In the genomic region with DNA sequence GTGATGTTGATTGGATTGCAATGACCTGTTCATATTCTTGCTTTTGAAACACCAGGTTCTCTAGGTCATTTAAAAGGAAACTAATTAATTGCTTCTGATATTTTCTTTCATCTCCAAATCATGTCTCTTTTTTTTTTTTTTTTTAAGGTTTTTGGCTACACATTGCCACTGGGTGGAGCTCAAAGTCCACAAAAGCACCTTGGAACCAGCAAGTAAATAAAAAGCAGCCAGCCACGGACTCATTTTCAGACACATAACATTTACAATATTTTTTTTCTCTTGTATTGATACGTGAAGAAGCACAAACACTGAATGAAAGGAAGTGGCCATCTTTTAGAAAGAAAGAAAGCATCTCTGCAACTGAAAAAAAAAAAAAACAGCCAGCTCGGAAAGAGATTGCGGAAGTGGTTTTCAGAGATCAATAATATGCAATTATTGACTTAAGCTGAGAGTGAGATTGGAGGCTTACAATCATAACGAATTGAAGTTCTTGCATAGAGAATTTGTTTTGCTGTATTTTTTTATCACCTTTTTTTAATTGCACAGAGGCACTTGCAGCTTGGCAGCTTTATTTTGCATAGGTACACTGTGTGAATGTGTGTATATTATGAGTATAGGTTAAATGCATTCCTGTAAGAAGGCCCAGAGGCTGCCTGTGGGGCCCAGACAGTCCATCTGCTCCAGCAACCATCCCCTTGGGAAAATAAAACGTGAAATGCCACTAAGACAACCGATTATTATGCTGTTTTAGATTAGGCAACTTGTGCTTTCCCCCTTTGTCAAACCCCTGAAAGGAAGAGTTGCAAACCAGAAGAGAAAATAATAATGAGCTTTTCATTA, we compare ENCODE assay signal across 8 cellular contexts. TPM values are rescaled to one million over a fixed set of nuclear protein-coding genes. Genes with fewer than 3 reads are reported as not detected.
DNase-seq lines count a peak whose midpoint lies in the region; ATAC-seq and TF ChIP-seq lines count a peak whose summit lies in the region.

No MANE protein-coding gene starts in this region.

- H3K4me3 ChIP-seq in heart right ventricle, result no peak overlapping the region
- H3K4me3 ChIP-seq in Loucy (ENCODE audit: low read length, poor library complexity, severe bottlenecking), result peak overlapping the region; percentile 49
- H3K4me3 ChIP-seq in breast epithelium, result peak overlapping the region in 1 of 3 donors; percentile 24
- H3K4me3 ChIP-seq in liver (ENCODE audit: low read depth in 1 of 3, low read length in 3 of 3), result peak overlapping the region; percentile 29 to 76 (median 62)
- H3K4me3 ChIP-seq in stomach, result peak overlapping the region in 2 of 4 donors; percentile 22 to 27

- intact Hi-C loops in heart right ventricle (cut with DNase I) (loop anchor here in 3 of 10 donors (5.0 to 10.0 kb wide), 2 partner anchors 171 to 1798 kb away; no protein-coding TSS in a partner anchor), left ventricle myocardium superior (cut with micrococcal nuclease) (no loop called here), breast epithelium (cut with DNase I; ENCODE audit: low total_unique reads) (no loop called here), stomach (cut with DNase I; ENCODE audit: low total_unique reads) (no loop called here)

- TF ChIP-seq CTCF in heart right ventricle (IDR thresholded peaks at IDR 0.05) (peak in 8 of 9 donors; percentile 20 to 68 (median 58)), Loucy (conservative IDR thresholded peaks at IDR 0.05; ENCODE audit: low read length) (peak; percentile 86), RWPE1 (conservative IDR thresholded peaks at IDR 0.05; ENCODE audit: low read depth) (peak; percentile 48), breast epithelium (IDR thresholded peaks at IDR 0.05) (peak in 2 of 3 donors; percentile 34 to 41), liver (IDR thresholded peaks at IDR 0.05; ENCODE audit: low read depth, low read length, missing input control) (peak; percentile 52), stomach (IDR thresholded peaks at IDR 0.05) (peak in 4 of 7 experiments; percentile 8 to 61 (median 26))

- no peak overlapping the region for H3K9ac ChIP-seq in Loucy (ENCODE audit: low read depth, low read length, poor library complexity, severe bottlenecking)
- H3K9ac ChIP-seq in liver (ENCODE audit: low read depth in 1 of 2, low read length in 2 of 2), result peak overlapping the region in 1 of 2 donors; percentile 84

- H3K9me3 ChIP-seq in heart right ventricle, result no peaks in the 10 kb centered on the region
- H3K9me3 ChIP-seq in Loucy (ENCODE audit: insufficient read depth, low read depth, low read length), result no peaks in the 10 kb centered on the region
- no peaks in the 10 kb centered on the region for H3K9me3 ChIP-seq in breast epithelium
- H3K9me3 ChIP-seq in liver (ENCODE audit: control insufficient read depth in 4 of 4, low read length in 3 of 4), result no peaks in the 10 kb centered on the region
- H3K9me3 ChIP-seq in stomach, result no peaks in the 10 kb centered on the region

- H2AFZ ChIP-seq in Loucy (ENCODE audit: low read length), result peak overlapping the region; percentile 67

- peaks cover 0 to 3% (median 0%) of the 10 kb centered on the region in 9 donors for H3K4me1 ChIP-seq in heart right ventricle
- H3K4me1 ChIP-seq in Loucy (ENCODE audit: insufficient read depth, low read length, poor library complexity, severe bottlenecking), result peaks cover 4% of the 10 kb centered on the region
- no peaks in the 10 kb centered on the region for H3K4me1 ChIP-seq in breast epithelium
- peaks cover 0 to 9% (median 5%) of the 10 kb centered on the region in 4 donors for H3K4me1 ChIP-seq in liver (ENCODE audit: control insufficient read depth in 4 of 4, insufficient read depth in 4 of 4, low read length in 3 of 4)
- peaks cover 0 to 6% (median 3%) of the 10 kb centered on the region in 4 donors for H3K4me1 ChIP-seq in stomach

- no peaks in the 10 kb centered on the region for H4K20me1 ChIP-seq in Loucy (ENCODE audit: insufficient read depth, low read length, poor library complexity, severe bottlenecking)

- TF ChIP-seq EP300 in stomach (IDR thresholded peaks at IDR 0.05), result no peak

- DNase-seq in heart right ventricle (peak in 1 of 2 donors; percentile 40), left ventricle myocardium superior (no peak), RWPE1 (ENCODE audit: low spot score) (peak; percentile 41), breast epithelium (ENCODE audit: low spot score in 2 of 2) (no peak), stomach (peak; percentile 31)

- no peaks in the 10 kb centered on the region for H3K9me2 ChIP-seq in Loucy (replicated peaks; ENCODE audit: low read depth, low read length)

- ATAC-seq in heart right ventricle (no peak), left ventricle myocardium superior (no peak), HG02623 (IDR thresholded peaks at IDR 0.05; ENCODE audit: unreplicated experiment) (no peak)

- POLR2A ChIA-PET in RWPE1 (lab: Yijun Ruan, JAX; ENCODE audit: low non-redundant PET), result no interaction called here

- TF ChIP-seq POLR2A in breast epithelium (IDR thresholded peaks at IDR 0.05) (no peak), stomach (IDR thresholded peaks at IDR 0.05) (no peak)

- H3K27me3 ChIP-seq in heart right ventricle (peaks cover 0 to 65% (median 12%) of the 10 kb centered on the region in 7 donors), Loucy (ENCODE audit: insufficient read depth, low read length, poor library complexity, severe bottlenecking) (no peaks in the 10 kb centered on the region), breast epithelium (no peaks in the 10 kb centered on the region), liver (ENCODE audit: control insufficient read depth in 4 of 4, insufficient read depth in 4 of 4, low read length in 3 of 4) (no peaks in the 10 kb centered on the region), stomach (no peaks in the 10 kb centered on the region)

- CTCF ChIA-PET in RWPE1 (lab: Yijun Ruan, JAX), result interaction anchor here (0.6 to 2.9 kb wide), 18 partner anchors 8 to 1805 kb away, joined by 3 to 24 read pairs (median 4); no protein-coding TSS in a partner anchor

- peak overlapping the region; percentile 64 for H3K4me2 ChIP-seq in Loucy (ENCODE audit: low read depth, low read length, poor library complexity, severe bottlenecking)

- TF ChIP-seq RAD21 in liver (IDR thresholded peaks at IDR 0.05), result peak; percentile 78 to 91

- H3K27ac ChIP-seq in heart right ventricle (no peak overlapping the region), RWPE1 (no peak overlapping the region), breast epithelium (no peak overlapping the region), liver (ENCODE audit: low read depth in 1 of 2, low read length in 2 of 2) (peak overlapping the region in 1 of 2 donors; percentile 19), stomach (no peak overlapping the region)

- WGBS in heart right ventricle, 2 donors, result 32 to 36% methylated on average over 7 of the region's 7 CpGs
- WGBS in liver, result 14% methylated on average over 7 of the region's 7 CpGs
- 11 to 19% (median 14%) methylated on average over 7 of the region's 7 CpGs for WGBS in stomach, 5 donors

- no peaks in the 10 kb centered on the region for H3F3A ChIP-seq in Loucy (ENCODE audit: low read depth)

- no peaks in the 10 kb centered on the region for H3K79me2 ChIP-seq in Loucy (ENCODE audit: insufficient read depth, low read length)

- no peaks in the 10 kb centered on the region for H3K36me3 ChIP-seq in heart right ventricle
- H3K36me3 ChIP-seq in Loucy (ENCODE audit: insufficient read depth, low read length), result no peaks in the 10 kb centered on the region
- no peaks in the 10 kb centered on the region for H3K36me3 ChIP-seq in breast epithelium
- H3K36me3 ChIP-seq in liver (ENCODE audit: control insufficient read depth in 4 of 4, insufficient read depth in 3 of 4, low read depth in 1 of 4, low read length in 3 of 4), result no peaks in the 10 kb centered on the region
- H3K36me3 ChIP-seq in stomach, result no peaks in the 10 kb centered on the region

TF ChIP-seq in liver, 16 proteins besides CTCF, POLR2A, EP300 and RAD21:
- TF ChIP-seq SP1 (IDR thresholded peaks at IDR 0.05) (peak; percentile 54), JUND (IDR thresholded peaks at IDR 0.05) (no peak), HNF4G (IDR thresholded peaks at IDR 0.05) (peak; percentile 64), TAF1 (conservative IDR thresholded peaks at IDR 0.05) (no peak), FOXA2 (IDR thresholded peaks at IDR 0.05) (peak; percentile 2), YY1 (IDR thresholded peaks at IDR 0.05) (peak; percentile 24), REST (IDR thresholded peaks at IDR 0.05) (no peak), HNF4A (conservative IDR thresholded peaks at IDR 0.05) (peak; percentile 53 to 87)

RNA-seq across cellular contexts. Expression of gene CGA, which starts 28.2 kb away (rescaled TPM):
- total RNA-seq in heart right ventricle (under 1 TPM in 3 of 10 donors, not detected in 7; 0.23 to 0.85 (median 0.32) TPM), left ventricle myocardium superior (0.59 TPM), breast epithelium (not detected), liver (not detected), stomach (not detected)
- polyA plus RNA-seq in heart right ventricle (1 to 10 TPM in 1 of 2 donors, not detected in 1; 1.0 TPM), liver (not detected), stomach (not detected)

Comparison
In these comparisons a context has a peak if more than half of its experiments do, and no peak if none do; other contexts are left out.
1. DNase-seq: peak in RWPE1 (single experiment) and stomach (single experiment); none in left ventricle myocardium superior (single experiment) and breast epithelium (0 of 2).
2. H3K4me3 ChIP-seq: peak in Loucy (single experiment) and liver (3 of 3); none in heart right ventricle (0 of 10).
3. CTCF ChIP-seq: peak in every context shown above with its lines; median percentile 86 in Loucy; 58 in heart right ventricle; 52 in liver; 48 in RWPE1; 38 in breast epithelium; 26 in stomach.